Comparison of ENCODE assay signal across 1 cellular context in genomic region chr17:75154195-75155106, GRCh38.
A peak's percentile ranks its signal among the peaks of the same experiment; 100 is the strongest.
TF ChIP-seq lines count a peak whose summit lies in the region.

Gene JPT1 (minus strand): TSS chr17:75154512. CDS start chr17:75154397, 115 bp downstream.

TF ChIP-seq in HEK293, 187 proteins besides CTCF, POLR2A, EP300 and RAD21 (continued from another document):
- TF ChIP-seq ZNF513 (tag by site-specific recombination; IDR thresholded peaks at IDR 0.05) (no peak), ZNF488 (tag by site-specific recombination; IDR thresholded peaks at IDR 0.05) (no peak), ZNF626 (tag by site-specific recombination; IDR thresholded peaks at IDR 0.05) (no peak; the same call in 1 of the 2 replicates), REST (tag by site-specific recombination; IDR thresholded peaks at IDR 0.05) (no peak), ZNF202 (tag by site-specific recombination; IDR thresholded peaks at IDR 0.05; ENCODE audit: borderline replicate concordance) (no peak), ZFHX2 (tag by site-specific recombination; conservative IDR thresholded peaks at IDR 0.05) (no peak; the same call in 1 of the 2 replicates), ZNF138 (tag by site-specific recombination; IDR thresholded peaks at IDR 0.05; ENCODE audit: borderline replicate concordance) (no peak), ZNF560 (tag by site-specific recombination; IDR thresholded peaks at IDR 0.05; ENCODE audit: borderline replicate concordance) (no peak), EGR2 (tag by site-specific recombination; IDR thresholded peaks at IDR 0.05; ENCODE audit: low read depth) (no peak), KLF16 (tag by site-specific recombination; IDR thresholded peaks at IDR 0.05) (peak; percentile 72), HOXA7 (CRISPR knock-in tag; IDR thresholded peaks at IDR 0.05; ENCODE audit: borderline replicate concordance) (no peak), ZBTB10 (tag by site-specific recombination; IDR thresholded peaks at IDR 0.05) (0 out of 2 replicates have a peak, but pooled peaks have one; percentile 17), ZBTB8A (tag by site-specific recombination; IDR thresholded peaks at IDR 0.05) (peak; percentile 66), ZNF24 (tag by site-specific recombination; IDR thresholded peaks at IDR 0.05) (peak; percentile 23; the same call in 1 of the 2 replicates), ZNF768 (tag by site-specific recombination; IDR thresholded peaks at IDR 0.05) (no peak), KLF9 (tag by site-specific recombination; IDR thresholded peaks at IDR 0.05; ENCODE audit: low read depth) (0 out of 2 replicates have a peak, but pooled peaks have one; percentile 22), ZNF610 (tag by site-specific recombination; IDR thresholded peaks at IDR 0.05; ENCODE audit: borderline replicate concordance) (no peak), ZNF112 (tag by site-specific recombination; IDR thresholded peaks at IDR 0.05) (no peak), ZNF266 (tag by site-specific recombination; IDR thresholded peaks at IDR 0.05; ENCODE audit: low read depth) (no peak), ZNF76 (tag by site-specific recombination; IDR thresholded peaks at IDR 0.05; ENCODE audit: borderline replicate concordance, low read depth) (peak; percentile 55; the same call in 1 of the 2 replicates), ZFP69B (tag by site-specific recombination; IDR thresholded peaks at IDR 0.05) (no peak), ZFP3 (tag by site-specific recombination; IDR thresholded peaks at IDR 0.05; ENCODE audit: low read depth) (no peak), ZNF660 (tag by site-specific recombination; IDR thresholded peaks at IDR 0.05) (peak; percentile 94), ZNF248 (tag by site-specific recombination; IDR thresholded peaks at IDR 0.05) (no peak), REPIN1 (tag by site-specific recombination; IDR thresholded peaks at IDR 0.05; ENCODE audit: low read depth) (no peak), ZNF571 (tag by site-specific recombination; IDR thresholded peaks at IDR 0.05) (no peak), TRIM28 (IDR thresholded peaks at IDR 0.05; ENCODE audit: borderline replicate concordance, low read length) (no peak), PATZ1 (tag by site-specific recombination; IDR thresholded peaks at IDR 0.05) (peak; percentile 74), ZNF843 (tag by site-specific recombination; IDR thresholded peaks at IDR 0.05) (peak; percentile 24; the same call in 1 of the 2 replicates), KLF10 (tag by site-specific recombination; IDR thresholded peaks at IDR 0.05) (peak; percentile 52; the same call in 1 of the 2 replicates), ZNF354C (tag by site-specific recombination; IDR thresholded peaks at IDR 0.05; ENCODE audit: borderline replicate concordance, low read depth) (no peak), ZNF792 (tag by site-specific recombination; IDR thresholded peaks at IDR 0.05) (no peak), ZNF174 (tag by site-specific recombination; IDR thresholded peaks at IDR 0.05) (no peak), ZBTB49 (tag by site-specific recombination; IDR thresholded peaks at IDR 0.05; ENCODE audit: low read depth) (no peak), ZNF658 (tag by site-specific recombination; IDR thresholded peaks at IDR 0.05) (no peak), ZNF221 (tag by site-specific recombination; IDR thresholded peaks at IDR 0.05; ENCODE audit: borderline replicate concordance) (no peak), AEBP2 (tag by site-specific recombination; IDR thresholded peaks at IDR 0.05; ENCODE audit: borderline replicate concordance) (no peak), ZFP41 (tag by site-specific recombination; IDR thresholded peaks at IDR 0.05; ENCODE audit: borderline replicate concordance) (no peak), WT1 (tag by site-specific recombination; IDR thresholded peaks at IDR 0.05) (no peak)
